Comparison of ENCODE assay signal across 8 cellular contexts in the genomic region with DNA sequence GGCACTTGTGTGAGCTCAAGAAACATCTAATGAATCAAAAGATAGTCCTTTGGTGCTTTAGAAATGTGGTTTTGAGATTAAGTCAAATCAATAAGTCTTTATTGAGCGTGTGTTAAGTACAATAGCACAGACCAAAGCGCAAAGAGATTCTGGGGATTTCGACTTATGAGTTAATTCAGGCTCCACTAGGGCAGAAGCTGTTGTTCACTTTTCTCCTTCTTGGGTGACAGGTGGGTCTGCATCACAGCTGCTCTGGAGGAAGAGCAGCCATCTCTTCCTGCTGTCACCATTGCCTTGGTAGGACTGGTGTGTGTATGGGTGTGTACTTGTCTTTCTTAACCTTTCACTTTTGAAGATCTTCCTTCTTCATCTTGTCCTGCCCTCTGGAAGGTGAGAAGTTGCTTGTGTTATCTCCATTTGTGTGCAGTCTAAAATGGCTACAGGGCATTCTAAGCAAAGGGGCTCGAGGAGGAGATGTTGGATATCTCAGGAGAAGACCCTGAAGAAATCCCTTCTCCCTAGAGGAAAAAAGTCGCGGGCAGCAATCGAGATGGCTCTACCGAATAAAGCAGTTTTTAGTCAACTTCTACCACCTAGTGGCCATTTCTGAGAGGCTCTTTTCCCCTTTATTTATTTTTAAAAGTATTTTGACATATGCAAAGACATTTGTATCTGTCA. TPM values are rescaled to one million over a fixed set of nuclear protein-coding genes. Genes with fewer than 3 reads are reported as not detected.
DNase-seq lines count a peak whose midpoint lies in the region; ATAC-seq and TF ChIP-seq lines count a peak whose summit lies in the region.

No MANE protein-coding gene starts in this region.

- peak; percentile 85 for TF ChIP-seq CTCF in colonic mucosa (IDR thresholded peaks at IDR 0.05)
- no peak for TF ChIP-seq CTCF in lower leg skin (IDR thresholded peaks at IDR 0.05)
- TF ChIP-seq CTCF in thoracic aorta (IDR thresholded peaks at IDR 0.05), result peak; percentile 71

- no peaks in the 10 kb centered on the region for H3K27me3 ChIP-seq in colonic mucosa
- no peaks in the 10 kb centered on the region for H3K27me3 ChIP-seq in thoracic aorta (replicated peaks; ENCODE audit: insufficient read depth)

- ATAC-seq in HG02642 (IDR thresholded peaks at IDR 0.05; ENCODE audit: poor library complexity, unreplicated experiment) (peak; percentile 69), thoracic aorta (ENCODE audit: insufficient number of reproducible peaks, low FRiP score, low read depth) (peak; percentile 26)

- DNase-seq in activated effector memory CD4-positive, alpha-beta T cell treated with anti-CD3 and anti-CD28 coated beads, Interleukin-2, amount 50 U/mL, for 16 hours, result peak; percentile 74
- DNase-seq in activated effector memory CD4-positive, alpha-beta T cell treated with Interleukin-2 at 50 U/mL for 16 hours, result no peak
- DNase-seq in NCI-H1436 treated with DMSO at 0.1 percent for 48 hours (lab: John Stamatoyannopoulos, UW), result peak; percentile 38
- DNase-seq in SW 1271 (lab: John Stamatoyannopoulos, UW), result peak; percentile 10 to 60
- peak; percentile 59 for DNase-seq in colonic mucosa
- no peak for DNase-seq in lower leg skin (ENCODE audit: low spot score in 2 of 2)
- no peak for DNase-seq in thoracic aorta (ENCODE audit: low spot score)

- H3K4me3 ChIP-seq in colonic mucosa, result peak overlapping the region; percentile 35
- H3K4me3 ChIP-seq in lower leg skin (ENCODE audit: low read depth, poor library complexity, severe bottlenecking), result peak overlapping the region; percentile 19
- peak overlapping the region; percentile 75 for H3K4me3 ChIP-seq in thoracic aorta

- intact Hi-C loops in colonic mucosa (cut with DNase I) (no loop called here), lower leg skin (cut with DNase I; ENCODE audit: low total_unique reads) (no loop called here)

- no peak for TF ChIP-seq POLR2A in lower leg skin (IDR thresholded peaks at IDR 0.05)

- H3K36me3 ChIP-seq in colonic mucosa (no peaks in the 10 kb centered on the region), thoracic aorta (no peaks in the 10 kb centered on the region)

- WGBS in lower leg skin, 2 donors, result 28 to 30% methylated on average over 8 of the region's 8 CpGs

- H3K4me1 ChIP-seq in colonic mucosa (no peaks in the 10 kb centered on the region), thoracic aorta (ENCODE audit: control insufficient read depth in 1 of 2, low read depth in 2 of 2) (peaks cover 13 to 15% of the 10 kb centered on the region in 2 donors)

- H3K9me3 ChIP-seq in colonic mucosa (no peaks in the 10 kb centered on the region), thoracic aorta (no peaks in the 10 kb centered on the region)

- H3K27ac ChIP-seq in colonic mucosa (no peak overlapping the region), thoracic aorta (no peak overlapping the region)

- peak overlapping the region in 1 of 2 donors; percentile 62 for H3K9ac ChIP-seq in colonic mucosa (ENCODE audit: low read depth in 2 of 2, low read length in 2 of 2)

RNA-seq across cellular contexts. Expression of a gene that starts 22.9 kb away (rescaled TPM):
- total RNA-seq in colonic mucosa (1 to 10 TPM; 3.4 to 5.3 TPM), lower leg skin (1 to 10 TPM; 1.6 to 7.4 (median 3.5) TPM), thoracic aorta (10 to 100 TPM; 13.1 to 26.9 TPM)

Comparison
In these comparisons a context has a peak if more than half of its experiments do, and no peak if none do; other contexts are left out.
1. DNase-seq: peak in activated effector memory CD4-positive, alpha-beta T cell treated with anti-CD3 and anti-CD28 coated beads, Interleukin-2, amount 50 U/mL, for 16 hours (single experiment), NCI-H1436 treated with DMSO at 0.1 percent for 48 hours (single experiment), SW 1271 (2 of 2) and colonic mucosa (single experiment); none in activated effector memory CD4-positive, alpha-beta T cell treated with Interleukin-2 at 50 U/mL for 16 hours (single experiment), lower leg skin (0 of 2) and thoracic aorta (single experiment).
2. H3K4me3 ChIP-seq: peak in every context shown above with its lines; median percentile 75 in thoracic aorta; 35 in colonic mucosa; 19 in lower leg skin.
3. CTCF ChIP-seq: peak in colonic mucosa (single experiment) and thoracic aorta (single experiment); none in lower leg skin (0 of 3).